Comparison of ENCODE assay signal across 1 cellular context in the genomic region with DNA sequence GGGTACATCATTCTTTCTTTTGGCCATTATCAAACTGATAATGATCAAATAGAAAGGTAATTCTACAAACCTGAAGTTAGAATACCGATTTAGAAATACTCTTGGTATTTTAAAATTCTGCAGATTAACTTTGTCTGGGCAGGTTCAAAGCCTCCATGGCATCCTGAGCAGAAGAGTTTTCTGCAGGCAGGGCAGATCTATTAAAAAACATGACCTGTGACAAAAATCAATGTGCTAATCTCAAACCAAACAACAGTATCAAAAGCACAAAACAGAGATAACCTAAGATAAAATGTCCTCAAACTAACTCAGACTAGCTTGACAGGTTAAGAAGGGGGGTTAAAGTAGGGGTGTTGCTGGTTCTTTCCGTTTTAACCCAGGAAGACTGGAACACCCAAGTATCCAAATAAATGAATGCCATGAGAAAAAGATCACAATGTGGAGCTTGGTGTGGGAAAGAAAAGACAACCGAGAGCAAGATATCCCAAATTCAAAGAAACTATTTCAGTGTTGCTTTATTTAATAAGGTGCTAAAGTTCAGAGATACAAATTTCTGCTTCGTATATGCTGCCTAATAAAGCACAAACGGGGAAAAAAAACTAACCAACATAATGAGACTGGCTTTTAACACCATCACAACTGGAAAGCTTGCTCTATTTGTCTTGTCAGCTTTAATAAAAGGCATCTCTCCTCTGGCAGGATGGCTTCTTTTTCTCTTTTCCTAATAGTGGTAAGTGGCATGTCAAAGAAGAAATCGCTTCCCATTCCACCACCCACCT.
TF ChIP-seq lines count a peak whose summit lies in the region.

No MANE protein-coding gene starts in this region.

TF ChIP-seq in SK-N-SH treated with all-trans-retinoic acid at 6 μM for 48 hours, 23 proteins besides CTCF, POLR2A, EP300 and RAD21 (continued from another document):
- TF ChIP-seq TCF4 (CRISPR knock-in tag; IDR thresholded peaks at IDR 0.05; ENCODE audit: borderline replicate concordance) (no peak), ISL1 (CRISPR knock-in tag; IDR thresholded peaks at IDR 0.05) (no peak), ZFP30 (CRISPR knock-in tag; IDR thresholded peaks at IDR 0.05) (no peak), SNAI2 (CRISPR knock-in tag; IDR thresholded peaks at IDR 0.05) (no peak)
